Comparison of ENCODE assay signal across 1 cellular context in the genomic region with DNA sequence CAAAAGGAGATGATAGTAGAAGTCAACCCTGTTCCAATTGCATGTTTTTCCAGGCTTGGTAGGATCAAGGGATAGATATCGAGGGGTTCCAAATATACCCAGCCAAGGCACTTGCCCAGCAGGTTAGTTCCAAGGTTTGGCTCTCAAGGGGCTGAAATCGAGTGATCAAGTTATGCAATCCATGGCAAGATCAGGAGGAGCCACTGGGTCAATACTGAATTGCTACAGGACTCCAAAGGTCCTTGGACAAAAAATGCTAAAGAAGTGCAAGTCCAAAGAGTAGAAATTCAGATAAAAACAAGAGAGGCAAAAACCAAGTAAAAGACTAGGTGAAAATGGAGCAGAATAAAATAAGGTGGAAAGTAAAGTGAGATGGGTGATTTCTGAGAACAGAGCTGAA.
TF ChIP-seq lines count a peak whose summit lies in the region.

No MANE protein-coding gene starts in this region.

TF ChIP-seq in HepG2, 621 proteins besides CTCF, POLR2A, EP300 and RAD21 (continued from another document):
- TF ChIP-seq, protein P1, sequence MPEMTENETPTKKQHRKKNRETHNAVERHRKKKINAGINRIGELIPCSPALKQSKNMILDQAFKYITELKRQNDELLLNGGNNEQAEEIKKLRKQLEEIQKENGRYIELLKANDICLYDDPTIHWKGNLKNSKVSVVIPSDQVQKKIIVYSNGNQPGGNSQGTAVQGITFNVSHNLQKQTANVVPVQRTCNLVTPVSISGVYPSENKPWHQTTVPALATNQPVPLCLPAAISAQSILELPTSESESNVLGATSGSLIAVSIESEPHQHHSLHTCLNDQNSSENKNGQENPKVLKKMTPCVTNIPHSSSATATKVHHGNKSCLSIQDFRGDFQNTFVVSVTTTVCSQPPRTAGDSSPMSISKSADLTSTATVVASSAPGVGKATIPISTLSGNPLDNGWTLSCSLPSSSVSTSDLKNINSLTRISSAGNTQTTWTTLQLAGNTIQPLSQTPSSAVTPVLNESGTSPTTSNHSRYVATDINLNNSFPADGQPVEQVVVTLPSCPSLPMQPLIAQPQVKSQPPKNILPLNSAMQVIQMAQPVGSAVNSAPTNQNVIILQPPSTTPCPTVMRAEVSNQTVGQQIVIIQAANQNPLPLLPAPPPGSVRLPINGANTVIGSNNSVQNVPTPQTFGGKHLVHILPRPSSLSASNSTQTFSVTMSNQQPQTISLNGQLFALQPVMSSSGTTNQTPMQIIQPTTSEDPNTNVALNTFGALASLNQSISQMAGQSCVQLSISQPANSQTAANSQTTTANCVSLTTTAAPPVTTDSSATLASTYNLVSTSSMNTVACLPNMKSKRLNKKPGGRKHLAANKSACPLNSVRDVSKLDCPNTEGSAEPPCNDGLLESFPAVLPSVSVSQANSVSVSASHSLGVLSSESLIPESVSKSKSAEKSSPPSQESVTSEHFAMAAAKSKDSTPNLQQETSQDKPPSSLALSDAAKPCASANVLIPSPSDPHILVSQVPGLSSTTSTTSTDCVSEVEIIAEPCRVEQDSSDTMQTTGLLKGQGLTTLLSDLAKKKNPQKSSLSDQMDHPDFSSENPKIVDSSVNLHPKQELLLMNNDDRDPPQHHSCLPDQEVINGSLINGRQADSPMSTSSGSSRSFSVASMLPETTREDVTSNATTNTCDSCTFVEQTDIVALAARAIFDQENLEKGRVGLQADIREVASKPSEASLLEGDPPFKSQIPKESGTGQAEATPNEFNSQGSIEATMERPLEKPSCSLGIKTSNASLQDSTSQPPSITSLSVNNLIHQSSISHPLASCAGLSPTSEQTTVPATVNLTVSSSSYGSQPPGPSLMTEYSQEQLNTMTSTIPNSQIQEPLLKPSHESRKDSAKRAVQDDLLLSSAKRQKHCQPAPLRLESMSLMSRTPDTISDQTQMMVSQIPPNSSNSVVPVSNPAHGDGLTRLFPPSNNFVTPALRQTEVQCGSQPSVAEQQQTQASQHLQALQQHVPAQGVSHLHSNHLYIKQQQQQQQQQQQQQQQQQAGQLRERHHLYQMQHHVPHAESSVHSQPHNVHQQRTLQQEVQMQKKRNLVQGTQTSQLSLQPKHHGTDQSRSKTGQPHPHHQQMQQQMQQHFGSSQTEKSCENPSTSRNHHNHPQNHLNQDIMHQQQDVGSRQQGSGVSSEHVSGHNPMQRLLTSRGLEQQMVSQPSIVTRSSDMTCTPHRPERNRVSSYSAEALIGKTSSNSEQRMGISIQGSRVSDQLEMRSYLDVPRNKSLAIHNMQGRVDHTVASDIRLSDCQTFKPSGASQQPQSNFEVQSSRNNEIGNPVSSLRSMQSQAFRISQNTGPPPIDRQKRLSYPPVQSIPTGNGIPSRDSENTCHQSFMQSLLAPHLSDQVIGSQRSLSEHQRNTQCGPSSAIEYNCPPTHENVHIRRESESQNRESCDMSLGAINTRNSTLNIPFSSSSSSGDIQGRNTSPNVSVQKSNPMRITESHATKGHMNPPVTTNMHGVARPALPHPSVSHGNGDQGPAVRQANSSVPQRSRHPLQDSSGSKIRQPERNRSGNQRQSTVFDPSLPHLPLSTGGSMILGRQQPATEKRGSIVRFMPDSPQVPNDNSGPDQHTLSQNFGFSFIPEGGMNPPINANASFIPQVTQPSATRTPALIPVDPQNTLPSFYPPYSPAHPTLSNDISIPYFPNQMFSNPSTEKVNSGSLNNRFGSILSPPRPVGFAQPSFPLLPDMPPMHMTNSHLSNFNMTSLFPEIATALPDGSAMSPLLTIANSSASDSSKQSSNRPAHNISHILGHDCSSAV (CRISPR knock-in tag; IDR thresholded peaks at IDR 0.05; ENCODE audit: borderline replicate concordance): no peak
- TF ChIP-seq, protein P2, sequence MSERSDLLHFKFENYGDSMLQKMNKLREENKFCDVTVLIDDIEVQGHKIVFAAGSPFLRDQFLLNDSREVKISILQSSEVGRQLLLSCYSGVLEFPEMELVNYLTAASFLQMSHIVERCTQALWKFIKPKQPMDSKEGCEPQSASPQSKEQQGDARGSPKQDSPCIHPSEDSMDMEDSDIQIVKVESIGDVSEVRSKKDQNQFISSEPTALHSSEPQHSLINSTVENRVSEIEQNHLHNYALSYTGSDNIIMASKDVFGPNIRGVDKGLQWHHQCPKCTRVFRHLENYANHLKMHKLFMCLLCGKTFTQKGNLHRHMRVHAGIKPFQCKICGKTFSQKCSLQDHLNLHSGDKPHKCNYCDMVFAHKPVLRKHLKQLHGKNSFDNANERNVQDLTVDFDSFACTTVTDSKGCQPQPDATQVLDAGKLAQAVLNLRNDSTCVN (CRISPR knock-in tag; IDR thresholded peaks at IDR 0.05; ENCODE audit: borderline replicate concordance): no peak
- TF ChIP-seq ZNF670 (CRISPR knock-in tag; IDR thresholded peaks at IDR 0.05; ENCODE audit: borderline replicate concordance) (no peak), ERF (CRISPR knock-in tag; IDR thresholded peaks at IDR 0.05) (no peak), EEA1 (CRISPR knock-in tag; IDR thresholded peaks at IDR 0.05; ENCODE audit: borderline replicate concordance) (no peak), RFX5 (IDR thresholded peaks at IDR 0.05; ENCODE audit: low read depth, low read length) (no peak), AHR (CRISPR knock-in tag; IDR thresholded peaks at IDR 0.05) (no peak), RFXANK (CRISPR knock-in tag; IDR thresholded peaks at IDR 0.05) (no peak), RFX1 (IDR thresholded peaks at IDR 0.05) (no peak), NR2C2 (CRISPR knock-in tag; IDR thresholded peaks at IDR 0.05; ENCODE audit: borderline replicate concordance) (no peak), ESRRA (CRISPR knock-in tag; IDR thresholded peaks at IDR 0.05; ENCODE audit: low read depth) (no peak), ZNF589 (CRISPR knock-in tag; conservative IDR thresholded peaks at IDR 0.05) (no peak)
- TF ChIP-seq, protein P3, sequence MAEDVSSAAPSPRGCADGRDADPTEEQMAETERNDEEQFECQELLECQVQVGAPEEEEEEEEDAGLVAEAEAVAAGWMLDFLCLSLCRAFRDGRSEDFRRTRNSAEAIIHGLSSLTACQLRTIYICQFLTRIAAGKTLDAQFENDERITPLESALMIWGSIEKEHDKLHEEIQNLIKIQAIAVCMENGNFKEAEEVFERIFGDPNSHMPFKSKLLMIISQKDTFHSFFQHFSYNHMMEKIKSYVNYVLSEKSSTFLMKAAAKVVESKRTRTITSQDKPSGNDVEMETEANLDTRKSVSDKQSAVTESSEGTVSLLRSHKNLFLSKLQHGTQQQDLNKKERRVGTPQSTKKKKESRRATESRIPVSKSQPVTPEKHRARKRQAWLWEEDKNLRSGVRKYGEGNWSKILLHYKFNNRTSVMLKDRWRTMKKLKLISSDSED (CRISPR knock-in tag; IDR thresholded peaks at IDR 0.05): no peak
- TF ChIP-seq, protein P4, sequence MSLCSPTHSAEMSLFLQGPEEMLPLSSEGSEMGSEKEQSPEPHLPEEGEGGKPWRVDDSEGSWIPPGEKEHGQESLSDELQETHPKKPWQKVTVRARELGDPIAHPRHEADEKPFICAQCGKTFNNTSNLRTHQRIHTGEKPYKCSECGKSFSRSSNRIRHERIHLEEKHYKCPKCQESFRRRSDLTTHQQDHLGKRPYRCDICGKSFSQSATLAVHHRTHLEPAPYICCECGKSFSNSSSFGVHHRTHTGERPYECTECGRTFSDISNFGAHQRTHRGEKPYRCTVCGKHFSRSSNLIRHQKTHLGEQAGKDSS (CRISPR knock-in tag; IDR thresholded peaks at IDR 0.05; ENCODE audit: borderline replicate concordance, low read depth): no peak
- TF ChIP-seq, protein P5, sequence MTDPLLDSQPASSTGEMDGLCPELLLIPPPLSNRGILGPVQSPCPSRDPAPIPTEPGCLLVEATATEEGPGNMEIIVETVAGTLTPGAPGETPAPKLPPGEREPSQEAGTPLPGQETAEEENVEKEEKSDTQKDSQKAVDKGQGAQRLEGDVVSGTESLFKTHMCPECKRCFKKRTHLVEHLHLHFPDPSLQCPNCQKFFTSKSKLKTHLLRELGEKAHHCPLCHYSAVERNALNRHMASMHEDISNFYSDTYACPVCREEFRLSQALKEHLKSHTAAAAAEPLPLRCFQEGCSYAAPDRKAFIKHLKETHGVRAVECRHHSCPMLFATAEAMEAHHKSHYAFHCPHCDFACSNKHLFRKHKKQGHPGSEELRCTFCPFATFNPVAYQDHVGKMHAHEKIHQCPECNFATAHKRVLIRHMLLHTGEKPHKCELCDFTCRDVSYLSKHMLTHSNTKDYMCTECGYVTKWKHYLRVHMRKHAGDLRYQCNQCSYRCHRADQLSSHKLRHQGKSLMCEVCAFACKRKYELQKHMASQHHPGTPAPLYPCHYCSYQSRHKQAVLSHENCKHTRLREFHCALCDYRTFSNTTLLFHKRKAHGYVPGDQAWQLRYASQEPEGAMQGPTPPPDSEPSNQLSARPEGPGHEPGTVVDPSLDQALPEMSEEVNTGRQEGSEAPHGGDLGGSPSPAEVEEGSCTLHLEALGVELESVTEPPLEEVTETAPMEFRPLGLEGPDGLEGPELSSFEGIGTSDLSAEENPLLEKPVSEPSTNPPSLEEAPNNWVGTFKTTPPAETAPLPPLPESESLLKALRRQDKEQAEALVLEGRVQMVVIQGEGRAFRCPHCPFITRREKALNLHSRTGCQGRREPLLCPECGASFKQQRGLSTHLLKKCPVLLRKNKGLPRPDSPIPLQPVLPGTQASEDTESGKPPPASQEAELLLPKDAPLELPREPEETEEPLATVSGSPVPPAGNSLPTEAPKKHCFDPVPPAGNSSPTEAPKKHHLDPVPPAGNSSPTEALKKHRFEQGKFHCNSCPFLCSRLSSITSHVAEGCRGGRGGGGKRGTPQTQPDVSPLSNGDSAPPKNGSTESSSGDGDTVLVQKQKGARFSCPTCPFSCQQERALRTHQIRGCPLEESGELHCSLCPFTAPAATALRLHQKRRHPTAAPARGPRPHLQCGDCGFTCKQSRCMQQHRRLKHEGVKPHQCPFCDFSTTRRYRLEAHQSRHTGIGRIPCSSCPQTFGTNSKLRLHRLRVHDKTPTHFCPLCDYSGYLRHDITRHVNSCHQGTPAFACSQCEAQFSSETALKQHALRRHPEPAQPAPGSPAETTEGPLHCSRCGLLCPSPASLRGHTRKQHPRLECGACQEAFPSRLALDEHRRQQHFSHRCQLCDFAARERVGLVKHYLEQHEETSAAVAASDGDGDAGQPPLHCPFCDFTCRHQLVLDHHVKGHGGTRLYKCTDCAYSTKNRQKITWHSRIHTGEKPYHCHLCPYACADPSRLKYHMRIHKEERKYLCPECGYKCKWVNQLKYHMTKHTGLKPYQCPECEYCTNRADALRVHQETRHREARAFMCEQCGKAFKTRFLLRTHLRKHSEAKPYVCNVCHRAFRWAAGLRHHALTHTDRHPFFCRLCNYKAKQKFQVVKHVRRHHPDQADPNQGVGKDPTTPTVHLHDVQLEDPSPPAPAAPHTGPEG (CRISPR knock-in tag; IDR thresholded peaks at IDR 0.05): no peak
